Comparison of ENCODE assay signal across 10 cellular contexts in genomic region chr1:19438552-19439196, GRCh38. TPM values are rescaled to one million over a fixed set of nuclear protein-coding genes. Genes with fewer than 3 reads are reported as not detected.
DNase-seq lines count a peak whose midpoint lies in the region; ATAC-seq and TF ChIP-seq lines count a peak whose summit lies in the region.
"Had no signal": no experiment of that assay in that cellular context is flagged by ENCODE, and none has a peak within 500 bp of the region (broad histone marks: within the 10 kb centered on the region; RNA-seq: fewer than 3 reads in every experiment).

No MANE protein-coding gene starts in this region.

- POLR2A ChIA-PET in WTC11 (lab: Charles Lee), result no interaction called here

- no peaks in the 10 kb centered on the region for H3K9me3 ChIP-seq in CD4-positive, CD25-positive, alpha-beta regulatory T cell (ENCODE audit: control insufficient read depth in 2 of 2, low read length in 2 of 2)
- no peaks in the 10 kb centered on the region for H3K9me3 ChIP-seq in psoas muscle
- H3K9me3 ChIP-seq: mucosa of descending colon had no signal

- H3K4me1 ChIP-seq in CD4-positive, CD25-positive, alpha-beta regulatory T cell (ENCODE audit: control insufficient read depth, insufficient read depth, low read length, poor library complexity, severe bottlenecking), result peaks cover 58% of the 10 kb centered on the region
- H3K4me1 ChIP-seq in psoas muscle, result peaks cover 87% of the 10 kb centered on the region

- no peak for DNase-seq in CD4-positive, CD25-positive, alpha-beta regulatory T cell
- DNase-seq in WTC11 (ENCODE audit: low spot score), result no peak
- DNase-seq in fibroblast of mammary gland (ENCODE audit: low read depth), result peak; percentile 69
- no peak for DNase-seq in psoas muscle
- DNase-seq in NCI-H2227 treated with DMSO at 0.1 percent for 48 hours (lab: John Stamatoyannopoulos, UW), result no peak
- no peak for DNase-seq in DMS 273 treated with DMSO at 0.1 percent for 48 hours (lab: John Stamatoyannopoulos, UW)
- DNase-seq: DMS53 had no signal

- CTCF ChIA-PET in WTC11 (lab: Charles Lee), result interaction anchor here (0.7 to 4.7 kb wide), 4 partner anchors 27 to 143 kb away, joined by 3 to 60 read pairs (median 4); no protein-coding TSS in a partner anchor

- no peak overlapping the region for H3K4me3 Mint-ChIP-seq in CD4-positive, CD25-positive, alpha-beta regulatory T cell
- no peak overlapping the region for H3K4me3 Mint-ChIP-seq in WTC11

- peaks cover 28% of the 10 kb centered on the region for H3K36me3 ChIP-seq in CD4-positive, CD25-positive, alpha-beta regulatory T cell (ENCODE audit: control insufficient read depth, insufficient read depth, low read length)
- H3K36me3 ChIP-seq in psoas muscle (ENCODE audit: insufficient read depth in 1 of 2, low read depth in 1 of 2), result no peaks in the 10 kb centered on the region

- H3K9me3 Mint-ChIP-seq in CD4-positive, CD25-positive, alpha-beta regulatory T cell, result no peaks in the 10 kb centered on the region
- no peaks in the 10 kb centered on the region for H3K9me3 Mint-ChIP-seq in WTC11

- intact Hi-C loops in psoas muscle (cut with DNase I), result loop anchor here in 1 of 2 donors (10.0 kb wide), 1 partner anchor 46 kb away; the partner anchor contains the start of gene CAPZB

- TF ChIP-seq CTCF in WTC11 (IDR thresholded peaks at IDR 0.05), result no peak
- TF ChIP-seq CTCF in fibroblast of mammary gland (conservative IDR thresholded peaks at IDR 0.05; ENCODE audit: control insufficient read depth, insufficient read depth, low read depth, low read length), result no peak
- TF ChIP-seq CTCF in psoas muscle (IDR thresholded peaks at IDR 0.05), result no peak

- peaks cover 13% of the 10 kb centered on the region for H3K36me3 Mint-ChIP-seq in CD4-positive, CD25-positive, alpha-beta regulatory T cell
- H3K36me3 Mint-ChIP-seq in WTC11, result peaks cover 3% of the 10 kb centered on the region; the same call in 1 of the 2 replicates

- H3K27me3 ChIP-seq in CD4-positive, CD25-positive, alpha-beta regulatory T cell (ENCODE audit: control insufficient read depth, insufficient read depth, low read length), result no peaks in the 10 kb centered on the region
- no peaks in the 10 kb centered on the region for H3K27me3 ChIP-seq in psoas muscle (ENCODE audit: insufficient read depth in 3 of 3, low read length in 2 of 3)

- ATAC-seq in CD4-positive, CD25-positive, alpha-beta regulatory T cell (ENCODE audit: low read depth in 2 of 2), result no peak
- ATAC-seq in WTC11, result no peak
- no peak for ATAC-seq in psoas muscle
- no peak for ATAC-seq in HG03565 (IDR thresholded peaks at IDR 0.05; ENCODE audit: unreplicated experiment)
- ATAC-seq in HG03439 (IDR thresholded peaks at IDR 0.05; ENCODE audit: unreplicated experiment), result no peak

- no peak overlapping the region for H3K4me3 ChIP-seq in CD4-positive, CD25-positive, alpha-beta regulatory T cell (ENCODE audit: low read depth, low read length)
- no peak overlapping the region for H3K4me3 ChIP-seq in fibroblast of mammary gland (ENCODE audit: control insufficient read depth, low read depth, low read length)
- no peak overlapping the region for H3K4me3 ChIP-seq in psoas muscle
- H3K4me3 ChIP-seq: mucosa of descending colon had no signal

- WGBS in psoas muscle, 3 donors, result 61 to 65% (median 62%) methylated on average over 18 of the region's 18 CpGs

- H3K4me1 Mint-ChIP-seq in CD4-positive, CD25-positive, alpha-beta regulatory T cell, result peaks cover 34 to 93% (median 70%) of the 10 kb centered on the region in 4 donors
- peaks cover 39% of the 10 kb centered on the region for H3K4me1 Mint-ChIP-seq in WTC11

- no peaks in the 10 kb centered on the region for H3K27me3 Mint-ChIP-seq in CD4-positive, CD25-positive, alpha-beta regulatory T cell
- no peaks in the 10 kb centered on the region for H3K27me3 Mint-ChIP-seq in WTC11 (ENCODE audit: low read depth)

- H3K27ac ChIP-seq in CD4-positive, CD25-positive, alpha-beta regulatory T cell (ENCODE audit: insufficient read depth, low read length, poor library complexity, severe bottlenecking), result no peak overlapping the region
- H3K27ac ChIP-seq in psoas muscle, result peak overlapping the region; percentile 79

- peak overlapping the region in 2 of 3 donors; percentile 42 to 57 for H3K27ac Mint-ChIP-seq in CD4-positive, CD25-positive, alpha-beta regulatory T cell
- H3K27ac Mint-ChIP-seq in WTC11, result peak overlapping the region; percentile 75; the same call in 1 of the 2 replicates

TF ChIP-seq in WTC11, 78 proteins besides CTCF, POLR2A, EP300 and RAD21:
- TF ChIP-seq, protein P1, sequence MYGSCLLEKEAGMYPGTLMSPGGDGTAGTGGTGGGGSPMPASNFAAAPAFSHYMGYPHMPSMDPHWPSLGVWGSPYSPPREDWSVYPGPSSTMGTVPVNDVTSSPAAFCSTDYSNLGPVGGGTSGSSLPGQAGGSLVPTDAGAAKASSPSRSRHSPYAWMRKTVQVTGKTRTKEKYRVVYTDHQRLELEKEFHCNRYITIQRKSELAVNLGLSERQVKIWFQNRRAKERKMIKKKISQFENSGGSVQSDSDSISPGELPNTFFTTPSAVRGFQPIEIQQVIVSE (CRISPR knock-in tag; IDR thresholded peaks at IDR 0.05; ENCODE audit: borderline replicate concordance), result no peak
- TF ChIP-seq OVOL2 (CRISPR knock-in tag; IDR thresholded peaks at IDR 0.05; ENCODE audit: borderline replicate concordance) (no peak), ZNF138 (CRISPR knock-in tag; conservative IDR thresholded peaks at IDR 0.05) (no peak), GABPB1 (CRISPR knock-in tag; IDR thresholded peaks at IDR 0.05) (no peak)
- TF ChIP-seq, protein P2, sequence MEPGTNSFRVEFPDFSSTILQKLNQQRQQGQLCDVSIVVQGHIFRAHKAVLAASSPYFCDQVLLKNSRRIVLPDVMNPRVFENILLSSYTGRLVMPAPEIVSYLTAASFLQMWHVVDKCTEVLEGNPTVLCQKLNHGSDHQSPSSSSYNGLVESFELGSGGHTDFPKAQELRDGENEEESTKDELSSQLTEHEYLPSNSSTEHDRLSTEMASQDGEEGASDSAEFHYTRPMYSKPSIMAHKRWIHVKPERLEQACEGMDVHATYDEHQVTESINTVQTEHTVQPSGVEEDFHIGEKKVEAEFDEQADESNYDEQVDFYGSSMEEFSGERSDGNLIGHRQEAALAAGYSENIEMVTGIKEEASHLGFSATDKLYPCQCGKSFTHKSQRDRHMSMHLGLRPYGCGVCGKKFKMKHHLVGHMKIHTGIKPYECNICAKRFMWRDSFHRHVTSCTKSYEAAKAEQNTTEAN (CRISPR knock-in tag; IDR thresholded peaks at IDR 0.05), result no peak

RNA-seq across cellular contexts. Expression of gene CAPZB, which starts 46.7 kb away (rescaled TPM):
- total RNA-seq in CD4-positive, CD25-positive, alpha-beta regulatory T cell, result 372 TPM
- 100 to 1,000 TPM; 384 to 588 (median 518) TPM for polyA plus RNA-seq in CD4-positive, CD25-positive, alpha-beta regulatory T cell
- total RNA-seq in WTC11 (2021), result 348 to 380 TPM (median 363 TPM) in 3 replicates
- total RNA-seq in psoas muscle, result 100 to 1,000 TPM; 207 to 284 (median 232) TPM
- 100 to 1,000 TPM; 179 to 261 (median 206) TPM for polyA plus RNA-seq in psoas muscle
